1 cellular context compared by ENCODE assay signal in the genomic region with DNA sequence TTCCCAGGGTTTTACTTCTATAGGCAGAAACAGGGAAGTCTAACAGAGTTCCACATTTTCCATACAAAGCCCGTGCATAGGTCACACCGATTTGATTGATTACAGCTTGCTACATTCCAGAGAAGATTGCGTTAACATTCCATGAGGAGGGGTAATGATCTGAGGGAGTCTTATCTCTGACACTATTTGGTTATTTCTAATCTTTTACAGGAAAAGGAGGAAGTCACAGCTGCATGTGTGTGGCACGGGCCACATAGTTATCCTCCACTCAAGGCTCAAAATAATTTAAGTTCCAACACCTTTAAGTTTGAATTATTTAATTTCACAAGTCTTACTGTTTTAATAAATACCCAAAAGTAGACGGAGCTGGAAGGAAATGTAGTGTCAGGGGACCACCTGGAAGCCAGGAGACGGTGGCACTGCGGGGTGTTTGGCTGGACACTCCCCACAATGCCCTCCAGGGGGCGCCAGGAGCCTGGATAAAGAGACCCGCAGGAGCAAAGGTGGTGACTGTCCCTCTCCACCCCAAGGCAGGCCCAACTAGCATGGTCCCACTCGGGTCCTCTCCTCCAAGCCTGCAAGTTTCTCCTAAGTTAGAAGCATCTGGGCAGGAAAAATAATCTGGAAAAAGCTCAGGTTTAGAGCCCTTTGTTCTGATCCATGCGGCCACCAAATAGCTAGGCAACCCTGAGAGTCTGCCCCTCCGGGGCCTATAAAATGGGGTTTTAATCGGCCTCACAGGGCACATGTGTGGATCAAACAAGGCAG.
A peak's percentile ranks its signal among the peaks of the same experiment; 100 is the strongest.
TF ChIP-seq lines count a peak whose summit lies in the region.

No MANE protein-coding gene starts in this region.

TF ChIP-seq in HepG2, 621 proteins besides CTCF, POLR2A, EP300 and RAD21 (continued from another document and continues in another):
- TF ChIP-seq, protein P1, sequence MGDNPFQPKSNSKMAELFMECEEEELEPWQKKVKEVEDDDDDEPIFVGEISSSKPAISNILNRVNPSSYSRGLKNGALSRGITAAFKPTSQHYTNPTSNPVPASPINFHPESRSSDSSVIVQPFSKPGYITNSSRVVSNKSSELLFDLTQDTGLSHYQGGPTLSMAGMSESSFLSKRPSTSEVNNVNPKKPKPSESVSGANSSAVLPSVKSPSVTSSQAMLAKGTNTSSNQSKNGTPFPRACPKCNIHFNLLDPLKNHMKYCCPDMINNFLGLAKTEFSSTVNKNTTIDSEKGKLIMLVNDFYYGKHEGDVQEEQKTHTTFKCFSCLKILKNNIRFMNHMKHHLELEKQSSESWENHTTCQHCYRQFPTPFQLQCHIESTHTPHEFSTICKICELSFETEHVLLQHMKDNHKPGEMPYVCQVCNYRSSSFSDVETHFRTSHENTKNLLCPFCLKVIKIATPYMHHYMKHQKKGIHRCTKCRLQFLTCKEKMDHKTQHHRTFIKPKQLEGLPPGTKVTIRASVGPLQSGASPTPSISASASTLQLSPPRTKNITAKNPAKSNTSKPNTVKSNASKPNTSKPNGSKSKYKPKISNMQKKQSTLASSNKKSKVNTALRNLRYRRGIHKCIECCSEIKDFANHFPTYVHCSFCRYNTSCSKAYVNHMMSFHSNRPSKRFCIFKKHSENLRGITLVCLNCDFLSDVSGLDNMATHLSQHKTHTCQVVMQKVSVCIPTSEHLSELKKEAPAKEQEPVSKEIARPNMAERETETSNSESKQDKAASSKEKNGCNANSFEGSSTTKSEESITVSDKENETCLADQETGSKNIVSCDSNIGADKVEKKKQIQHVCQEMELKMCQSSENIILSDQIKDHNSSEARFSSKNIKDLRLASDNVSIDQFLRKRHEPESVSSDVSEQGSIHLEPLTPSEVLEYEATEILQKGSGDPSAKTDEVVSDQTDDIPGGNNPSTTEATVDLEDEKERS (CRISPR knock-in tag; IDR thresholded peaks at IDR 0.05), result peak; percentile 38; the same call in 1 of the 2 replicates
- no peak; the same call in 1 of the 2 replicates for TF ChIP-seq ZFP90 (CRISPR knock-in tag; IDR thresholded peaks at IDR 0.05; ENCODE audit: borderline replicate concordance)
- 0 out of 2 replicates have a peak, but pooled peaks have one; percentile 24 for TF ChIP-seq GATAD1 (CRISPR knock-in tag; IDR thresholded peaks at IDR 0.05)
- TF ChIP-seq ARNTL (CRISPR knock-in tag; IDR thresholded peaks at IDR 0.05), result 0 out of 2 replicates have a peak, but pooled peaks have one; percentile 13
- peak; percentile 91 for TF ChIP-seq ONECUT2 (CRISPR knock-in tag; IDR thresholded peaks at IDR 0.05)
- peak; percentile 69 for TF ChIP-seq MED1 (CRISPR knock-in tag; IDR thresholded peaks at IDR 0.05)
- TF ChIP-seq, protein P2, sequence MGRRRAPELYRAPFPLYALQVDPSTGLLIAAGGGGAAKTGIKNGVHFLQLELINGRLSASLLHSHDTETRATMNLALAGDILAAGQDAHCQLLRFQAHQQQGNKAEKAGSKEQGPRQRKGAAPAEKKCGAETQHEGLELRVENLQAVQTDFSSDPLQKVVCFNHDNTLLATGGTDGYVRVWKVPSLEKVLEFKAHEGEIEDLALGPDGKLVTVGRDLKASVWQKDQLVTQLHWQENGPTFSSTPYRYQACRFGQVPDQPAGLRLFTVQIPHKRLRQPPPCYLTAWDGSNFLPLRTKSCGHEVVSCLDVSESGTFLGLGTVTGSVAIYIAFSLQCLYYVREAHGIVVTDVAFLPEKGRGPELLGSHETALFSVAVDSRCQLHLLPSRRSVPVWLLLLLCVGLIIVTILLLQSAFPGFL (CRISPR knock-in tag; IDR thresholded peaks at IDR 0.05), result no peak
- TF ChIP-seq, protein P3, sequence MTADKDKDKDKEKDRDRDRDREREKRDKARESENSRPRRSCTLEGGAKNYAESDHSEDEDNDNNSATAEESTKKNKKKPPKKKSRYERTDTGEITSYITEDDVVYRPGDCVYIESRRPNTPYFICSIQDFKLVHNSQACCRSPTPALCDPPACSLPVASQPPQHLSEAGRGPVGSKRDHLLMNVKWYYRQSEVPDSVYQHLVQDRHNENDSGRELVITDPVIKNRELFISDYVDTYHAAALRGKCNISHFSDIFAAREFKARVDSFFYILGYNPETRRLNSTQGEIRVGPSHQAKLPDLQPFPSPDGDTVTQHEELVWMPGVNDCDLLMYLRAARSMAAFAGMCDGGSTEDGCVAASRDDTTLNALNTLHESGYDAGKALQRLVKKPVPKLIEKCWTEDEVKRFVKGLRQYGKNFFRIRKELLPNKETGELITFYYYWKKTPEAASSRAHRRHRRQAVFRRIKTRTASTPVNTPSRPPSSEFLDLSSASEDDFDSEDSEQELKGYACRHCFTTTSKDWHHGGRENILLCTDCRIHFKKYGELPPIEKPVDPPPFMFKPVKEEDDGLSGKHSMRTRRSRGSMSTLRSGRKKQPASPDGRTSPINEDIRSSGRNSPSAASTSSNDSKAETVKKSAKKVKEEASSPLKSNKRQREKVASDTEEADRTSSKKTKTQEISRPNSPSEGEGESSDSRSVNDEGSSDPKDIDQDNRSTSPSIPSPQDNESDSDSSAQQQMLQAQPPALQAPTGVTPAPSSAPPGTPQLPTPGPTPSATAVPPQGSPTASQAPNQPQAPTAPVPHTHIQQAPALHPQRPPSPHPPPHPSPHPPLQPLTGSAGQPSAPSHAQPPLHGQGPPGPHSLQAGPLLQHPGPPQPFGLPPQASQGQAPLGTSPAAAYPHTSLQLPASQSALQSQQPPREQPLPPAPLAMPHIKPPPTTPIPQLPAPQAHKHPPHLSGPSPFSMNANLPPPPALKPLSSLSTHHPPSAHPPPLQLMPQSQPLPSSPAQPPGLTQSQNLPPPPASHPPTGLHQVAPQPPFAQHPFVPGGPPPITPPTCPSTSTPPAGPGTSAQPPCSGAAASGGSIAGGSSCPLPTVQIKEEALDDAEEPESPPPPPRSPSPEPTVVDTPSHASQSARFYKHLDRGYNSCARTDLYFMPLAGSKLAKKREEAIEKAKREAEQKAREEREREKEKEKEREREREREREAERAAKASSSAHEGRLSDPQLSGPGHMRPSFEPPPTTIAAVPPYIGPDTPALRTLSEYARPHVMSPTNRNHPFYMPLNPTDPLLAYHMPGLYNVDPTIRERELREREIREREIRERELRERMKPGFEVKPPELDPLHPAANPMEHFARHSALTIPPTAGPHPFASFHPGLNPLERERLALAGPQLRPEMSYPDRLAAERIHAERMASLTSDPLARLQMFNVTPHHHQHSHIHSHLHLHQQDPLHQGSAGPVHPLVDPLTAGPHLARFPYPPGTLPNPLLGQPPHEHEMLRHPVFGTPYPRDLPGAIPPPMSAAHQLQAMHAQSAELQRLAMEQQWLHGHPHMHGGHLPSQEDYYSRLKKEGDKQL (CRISPR knock-in tag; IDR thresholded peaks at IDR 0.05; ENCODE audit: low read depth), result 0 out of 2 replicates have a peak, but pooled peaks have one; percentile 65
- TF ChIP-seq MEIS2 (CRISPR knock-in tag; IDR thresholded peaks at IDR 0.05), result peak; percentile 93
- peak; percentile 67; the same call in 1 of the 2 replicates for TF ChIP-seq ZNF501 (CRISPR knock-in tag; IDR thresholded peaks at IDR 0.05)
- TF ChIP-seq MAF1 (CRISPR knock-in tag; IDR thresholded peaks at IDR 0.05; ENCODE audit: borderline replicate concordance), result no peak
- TF ChIP-seq SMYD3 (CRISPR knock-in tag; IDR thresholded peaks at IDR 0.05), result 0 out of 2 replicates have a peak, but pooled peaks have one; percentile 29
- peak; percentile 69 for TF ChIP-seq BCL6 (CRISPR knock-in tag; IDR thresholded peaks at IDR 0.05)
- no peak for TF ChIP-seq ZNF567 (CRISPR knock-in tag; IDR thresholded peaks at IDR 0.05; ENCODE audit: borderline replicate concordance)
- no peak for TF ChIP-seq ZNF879 (CRISPR knock-in tag; IDR thresholded peaks at IDR 0.05)
- peak; percentile 79; the same call in 1 of the 2 replicates for TF ChIP-seq ZKSCAN8 (CRISPR knock-in tag; IDR thresholded peaks at IDR 0.05; ENCODE audit: borderline replicate concordance)
- TF ChIP-seq KDM2A (CRISPR knock-in tag; IDR thresholded peaks at IDR 0.05; ENCODE audit: borderline replicate concordance, low read depth), result peak; percentile 66; the same call in 1 of the 2 replicates
- TF ChIP-seq PITX1 (CRISPR knock-in tag; IDR thresholded peaks at IDR 0.05), result 0 out of 2 replicates have a peak, but pooled peaks have one; percentile 54
- TF ChIP-seq MIER2 (CRISPR knock-in tag; IDR thresholded peaks at IDR 0.05), result peak; percentile 43; the same call in 1 of the 2 replicates
- TF ChIP-seq FOXC1 (CRISPR knock-in tag; IDR thresholded peaks at IDR 0.05; ENCODE audit: borderline replicate concordance), result 0 out of 2 replicates have a peak, but pooled peaks have one; percentile 49
- TF ChIP-seq ELF4 (CRISPR knock-in tag; IDR thresholded peaks at IDR 0.05; ENCODE audit: borderline replicate concordance), result peak; percentile 41; the same call in 1 of the 2 replicates
- TF ChIP-seq EED (CRISPR knock-in tag; IDR thresholded peaks at IDR 0.05), result no peak
- TF ChIP-seq ZNF205 (CRISPR knock-in tag; IDR thresholded peaks at IDR 0.05), result peak; percentile 84; the same call in 1 of the 2 replicates
- TF ChIP-seq XBP1 (CRISPR knock-in tag; IDR thresholded peaks at IDR 0.05), result no peak
- 0 out of 2 replicates have a peak, but pooled peaks have one; percentile 23 for TF ChIP-seq MYPOP (CRISPR knock-in tag; IDR thresholded peaks at IDR 0.05)
- peak; percentile 83 for TF ChIP-seq ZNF503 (CRISPR knock-in tag; IDR thresholded peaks at IDR 0.05)
- peak; percentile 67 for TF ChIP-seq NR2F2 (IDR thresholded peaks at IDR 0.05; ENCODE audit: borderline replicate concordance, low read depth)
- no peak for TF ChIP-seq ZNF530 (CRISPR knock-in tag; IDR thresholded peaks at IDR 0.05; ENCODE audit: low read depth)
- TF ChIP-seq, protein P4, sequence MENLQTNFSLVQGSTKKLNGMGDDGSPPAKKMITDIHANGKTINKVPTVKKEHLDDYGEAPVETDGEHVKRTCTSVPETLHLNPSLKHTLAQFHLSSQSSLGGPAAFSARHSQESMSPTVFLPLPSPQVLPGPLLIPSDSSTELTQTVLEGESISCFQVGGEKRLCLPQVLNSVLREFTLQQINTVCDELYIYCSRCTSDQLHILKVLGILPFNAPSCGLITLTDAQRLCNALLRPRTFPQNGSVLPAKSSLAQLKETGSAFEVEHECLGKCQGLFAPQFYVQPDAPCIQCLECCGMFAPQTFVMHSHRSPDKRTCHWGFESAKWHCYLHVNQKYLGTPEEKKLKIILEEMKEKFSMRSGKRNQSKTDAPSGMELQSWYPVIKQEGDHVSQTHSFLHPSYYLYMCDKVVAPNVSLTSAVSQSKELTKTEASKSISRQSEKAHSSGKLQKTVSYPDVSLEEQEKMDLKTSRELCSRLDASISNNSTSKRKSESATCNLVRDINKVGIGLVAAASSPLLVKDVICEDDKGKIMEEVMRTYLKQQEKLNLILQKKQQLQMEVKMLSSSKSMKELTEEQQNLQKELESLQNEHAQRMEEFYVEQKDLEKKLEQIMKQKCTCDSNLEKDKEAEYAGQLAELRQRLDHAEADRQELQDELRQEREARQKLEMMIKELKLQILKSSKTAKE (CRISPR knock-in tag; IDR thresholded peaks at IDR 0.05; ENCODE audit: borderline replicate concordance), result peak; percentile 10; the same call in 1 of the 2 replicates
- TF ChIP-seq ZNF292 (CRISPR knock-in tag; IDR thresholded peaks at IDR 0.05; ENCODE audit: borderline replicate concordance, low read depth), result no peak
- TF ChIP-seq PATZ1 (CRISPR knock-in tag; IDR thresholded peaks at IDR 0.05), result peak; percentile 59; the same call in 1 of the 2 replicates
- no peak for TF ChIP-seq TSC22D2 (CRISPR knock-in tag; IDR thresholded peaks at IDR 0.05; ENCODE audit: borderline replicate concordance)
- TF ChIP-seq ZNF678 (CRISPR knock-in tag; IDR thresholded peaks at IDR 0.05), result no peak
- TF ChIP-seq SOX13 (IDR thresholded peaks at IDR 0.05), result no peak
- TF ChIP-seq SOX13 (CRISPR knock-in tag; conservative IDR thresholded peaks at IDR 0.05 in 1 of 2, IDR thresholded peaks at IDR 0.05 in 1 of 2), result peak in 1 of 2 experiments; percentile 90; a peak in 2 of 4 replicates
- TF ChIP-seq HDAC1 (CRISPR knock-in tag; IDR thresholded peaks at IDR 0.05), result peak; percentile 49; the same call in 1 of the 2 replicates
- peak; percentile 86 for TF ChIP-seq HNF4A (CRISPR knock-in tag; IDR thresholded peaks at IDR 0.05)
- peak; percentile 57 for TF ChIP-seq ETV5 (CRISPR knock-in tag; IDR thresholded peaks at IDR 0.05; ENCODE audit: borderline replicate concordance)
- peak; percentile 100 for TF ChIP-seq ZNF121 (CRISPR knock-in tag; IDR thresholded peaks at IDR 0.05)
- TF ChIP-seq ZNF724P (CRISPR knock-in tag; IDR thresholded peaks at IDR 0.05; ENCODE audit: borderline replicate concordance), result no peak
- TF ChIP-seq ZFP37 (CRISPR knock-in tag; IDR thresholded peaks at IDR 0.05; ENCODE audit: borderline replicate concordance), result no peak
